Comparison of ENCODE assay signal across 13 cellular contexts in genomic region chr17:37830151-37830993, GRCh38.
DNase-seq lines count a peak whose midpoint lies in the region; ATAC-seq lines count a peak whose summit lies in the region.
"Had no signal": no experiment of that assay in that cellular context is flagged by ENCODE, and none has a peak within 500 bp of the region (broad histone marks: within the 10 kb centered on the region; RNA-seq: fewer than 3 reads in every experiment).

No MANE protein-coding gene starts in this region.

- peak; percentile 39 for ATAC-seq in GM19452 (IDR thresholded peaks at IDR 0.05; ENCODE audit: unreplicated experiment)
- ATAC-seq: foreskin keratinocyte had no signal

- no peaks in the 10 kb centered on the region for H3K36me3 ChIP-seq in HUES48 (ENCODE audit: control insufficient read depth, insufficient read depth, low read length)

- no peak overlapping the region for H3K9ac ChIP-seq in HUES48 (ENCODE audit: low read depth, low read length)

- no peaks in the 10 kb centered on the region for H3K9me3 ChIP-seq in HUES48 (ENCODE audit: control insufficient read depth, insufficient read depth, low read length)

- H3K27me3 ChIP-seq in HUES48 (ENCODE audit: control insufficient read depth, insufficient read depth, low read length), result peaks cover 3% of the 10 kb centered on the region; the same call in 1 of the 2 replicates

- in situ Hi-C loops in Caki2 (cut with HindIII; ENCODE audit: low pct_unique_long_range_greater_than_20kb, low sequenced_read_pairs), result no loop called here

- peak overlapping the region; percentile 53 for H3K27ac ChIP-seq in HUES48 (ENCODE audit: low read depth, low read length)
- H3K27ac ChIP-seq: foreskin keratinocyte had no signal

- no peak overlapping the region for H3K4me3 ChIP-seq in HUES48 (ENCODE audit: low read depth, low read length)

- DNase-seq in Caki2 (ENCODE audit: low read depth) (peak; percentile 86), glomerular visceral epithelial cell (ENCODE audit: extremely low spot score) (peak; percentile 80), NCI-H82 treated with DMSO at 0.1 percent for 48 hours (lab: John Stamatoyannopoulos, UW; ENCODE audit: unreplicated experiment) (no peak), NCI-H2171 (lab: John Stamatoyannopoulos, UW) (no peak), NCI-H1048 (lab: John Stamatoyannopoulos, UW) (no peak), Kasumi-1 (lab: John Stamatoyannopoulos, UW) (no peak)
- DNase-seq: activated CD4-positive, CD25-positive, alpha-beta regulatory T cell treated with anti-CD3 and anti-CD28 coated beads, Interleukin-2, amount 50 U/mL, for 72 hours; activated naive CD4-positive, alpha-beta T cell treated with anti-CD3 and anti-CD28 coated beads, Interleukin-2, amount 10 ng/mL, durations not matched to agents 7 days and 5 days; foreskin keratinocyte; Right ventricle myocardium superior; trophoblast cell had no signal

- H3K4me1 ChIP-seq in HUES48 (ENCODE audit: control insufficient read depth, insufficient read depth, low read length), result peaks cover 19% of the 10 kb centered on the region

Comparison
In these comparisons a context has a peak if more than half of its experiments do, and no peak if none do; other contexts are left out.
1. DNase-seq: peak in Caki2 (single experiment) and glomerular visceral epithelial cell (single experiment); none in NCI-H82 treated with DMSO at 0.1 percent for 48 hours (single experiment), NCI-H2171 (single experiment), NCI-H1048 (single experiment) and Kasumi-1 (0 of 2).